ENCODE assay signal across 27 cellular contexts in genomic region chr18:36776650-36777049, GRCh38.
"Had no signal": no experiment of that assay in that cellular context is flagged by ENCODE, and none has a peak within 500 bp of the region (broad histone marks: within the 10 kb centered on the region; RNA-seq: fewer than 3 reads in every experiment).

No MANE protein-coding gene starts in this region.

- H3K27me3 ChIP-seq: colonic mucosa, foreskin keratinocyte, hepatocyte, left lung, right lobe of liver, suprapubic skin, transverse colon, upper lobe of right lung, uterus had no signal

- H3K36me3 ChIP-seq: colonic mucosa, prostate gland, right lobe of liver, transverse colon, upper lobe of right lung, uterus had no signal

- H3K9me3 ChIP-seq: colonic mucosa, left lung, lower lobe of right lung, prostate gland, right lobe of liver, suprapubic skin, transverse colon, upper lobe of right lung, uterus had no signal

- H3K9me3 Mint-ChIP-seq: dendritic cell treated with granulocyte-macrophage colony-stimulating factor and Interleukin-4, amounts not matched to agents 40 ng/mL and 50 ng/mL, for 4 days; endodermal cell; nephron progenitor cell had no signal

- H3K4me1 ChIP-seq: colonic mucosa, foreskin keratinocyte, left lung, lower lobe of right lung, prostate gland, right lobe of liver, suprapubic skin, transverse colon, upper lobe of right lung, uterus had no signal

- H3K27ac ChIP-seq: colonic mucosa, epithelial cell of prostate, foreskin keratinocyte, hepatocyte, left lung, lower lobe of right lung, prostate gland, right lobe of liver, suprapubic skin, transverse colon, upper lobe of right lung, uterus had no signal

- H3K4me3 ChIP-seq: colonic mucosa, hepatocyte, left lung, lower lobe of right lung, prostate gland, right lobe of liver, smooth muscle cell, suprapubic skin, transverse colon, upper lobe of right lung, uterus had no signal

- H3K4me1 Mint-ChIP-seq: endodermal cell had no signal

- H3K27me3 Mint-ChIP-seq: dendritic cell treated with granulocyte-macrophage colony-stimulating factor and Interleukin-4, amounts not matched to agents 40 ng/mL and 50 ng/mL, for 4 days had no signal

- ATAC-seq: esophagus mucosa; foreskin keratinocyte; left lung; lower lobe of right lung; naive thymus-derived CD8-positive, alpha-beta T cell; right lobe of liver; stimulated activated naive CD8-positive, alpha-beta T cell treated with anti-CD3 and anti-CD28 coated beads, Interleukin-15, amount 100 ng/mL, for 72 hours; upper lobe of right lung had no signal

- H3K27ac Mint-ChIP-seq: dendritic cell treated with granulocyte-macrophage colony-stimulating factor and Interleukin-4, amounts not matched to agents 40 ng/mL and 50 ng/mL, for 4 days; endodermal cell; naive thymus-derived CD8-positive, alpha-beta T cell had no signal

- DNase-seq: colonic mucosa; effector CD8-positive, alpha-beta T cell; endodermal cell; foreskin keratinocyte; kidney; left lung; lower lobe of right lung; naive thymus-derived CD8-positive, alpha-beta T cell; nephron progenitor cell; nucleus accumbens; right lobe of liver; stimulated activated CD4-positive, alpha-beta T cell treated with anti-CD3 and anti-CD28 coated beads, Interleukin-12 subunit alpha, Interleukin-12 subunit beta, amount 100 ng/mL, for 4 hours; stimulated activated CD4-positive, alpha-beta T cell treated with anti-CD3 and anti-CD28 coated beads, Interleukin-1b, Interleukin-23, amount 100 ng/mL, for 48 hours; stimulated activated CD4-positive, alpha-beta T cell treated with anti-CD3 and anti-CD28 coated beads, Interleukin-4, amount 100 ng/mL, for 1 hour; stimulated activated CD8-positive, alpha-beta memory T cell treated with anti-CD3 and anti-CD28 coated beads, Interleukin-4, amount 100 ng/mL, for 48 hours; stimulated activated naive CD4-positive, alpha-beta T cell; stimulated activated naive CD8-positive, alpha-beta T cell treated with anti-CD3 and anti-CD28 coated beads, Interleukin-15, amount 100 ng/mL, for 72 hours; transverse colon; upper lobe of right lung; uterus had no signal

- H3K4me3 Mint-ChIP-seq: dendritic cell treated with granulocyte-macrophage colony-stimulating factor and Interleukin-4, amounts not matched to agents 40 ng/mL and 50 ng/mL, for 4 days; endodermal cell; naive thymus-derived CD8-positive, alpha-beta T cell; nephron progenitor cell; stimulated activated naive CD8-positive, alpha-beta T cell treated with anti-CD3 and anti-CD28 coated beads, Interleukin-15, amount 100 ng/mL, for 72 hours had no signal
